In genomic region chr9:78958887-78959286, GRCh38 we compare ENCODE assay signal across 13 cellular contexts.
DNase-seq lines count a peak whose midpoint lies in the region; ATAC-seq, FAIRE-seq and TF ChIP-seq lines count a peak whose summit lies in the region.
"Had no signal": no experiment of that assay in that cellular context is flagged by ENCODE, and none has a peak within 500 bp of the region (broad histone marks: within the 10 kb centered on the region; RNA-seq: fewer than 3 reads in every experiment).

No MANE protein-coding gene starts in this region.

- no peak overlapping the region for H3K9ac ChIP-seq in endothelial cell of umbilical vein (replicated peaks; ENCODE audit: extremely low read depth, insufficient read depth, low read length)

- no TSS peak for BruUV-seq in endothelial cell of umbilical vein (replicated peaks; lab: Mats Ljungman, UMichigan)

- POLR2A ChIA-PET in endothelial cell of umbilical vein (lab: Charles Lee), result no interaction called here

- H4K20me1 ChIP-seq in endothelial cell of umbilical vein (replicated peaks; ENCODE audit: control insufficient read depth, extremely low read depth, insufficient read depth, low read length), result no peaks in the 10 kb centered on the region

- H3K4me1 ChIP-seq in endothelial cell of umbilical vein (ENCODE audit: control insufficient read depth, extremely low read depth, insufficient read depth, low read length), result no peaks in the 10 kb centered on the region
- H3K4me1 ChIP-seq: sigmoid colon, upper lobe of left lung had no signal

- no peaks in the 10 kb centered on the region for H3K9me1 ChIP-seq in endothelial cell of umbilical vein (replicated peaks; ENCODE audit: control insufficient read depth, extremely low read depth, insufficient read depth, low read length)

- no peak overlapping the region for H3K4me3 ChIP-seq in endothelial cell of umbilical vein (replicated peaks in 1 of 3; ENCODE audit: insufficient read depth in 1 of 3, low read depth in 1 of 3, low read length in 3 of 3)
- H3K4me3 ChIP-seq: sigmoid colon, upper lobe of left lung had no signal

- no peaks in the 10 kb centered on the region for H3K27me3 ChIP-seq in endothelial cell of umbilical vein (ENCODE audit: control insufficient read depth in 2 of 2, insufficient read depth in 2 of 2, low read length in 2 of 2)
- H3K27me3 ChIP-seq: sigmoid colon, upper lobe of left lung had no signal

- CTCF ChIA-PET in endothelial cell of umbilical vein (lab: Charles Lee), result no interaction called here

- DNase-seq in ACHN, result peak; percentile 1
- peak; percentile 12 for DNase-seq in HCEC 1CT
- peak; percentile 81 for DNase-seq in NCI-H748 (lab: John Stamatoyannopoulos, UW; ENCODE audit: unreplicated experiment)
- no peak for DNase-seq in endothelial cell of umbilical vein (ENCODE audit: low read depth, low spot score)
- DNase-seq in activated CD4-positive, alpha-beta T cell treated with anti-CD3 and anti-CD28 coated beads for 4 hours, result no peak
- DNase-seq in germinal center (ENCODE audit: low spot score), result no peak
- DNase-seq: amygdala, NCI-H1417 treated with DMSO at 0.1 percent for 48 hours, sigmoid colon, upper lobe of left lung had no signal

- intact Hi-C loops in endothelial cell of umbilical vein (cut with micrococcal nuclease), result loop anchor here (1.0 kb wide), 1 partner anchor 171 kb away; no protein-coding TSS in a partner anchor

- peaks cover 3% of the 10 kb centered on the region for H3K9me3 ChIP-seq in endothelial cell of umbilical vein (replicated peaks; ENCODE audit: control insufficient read depth, insufficient read depth, low read length)

- TF ChIP-seq CTCF in endothelial cell of umbilical vein (IDR thresholded peaks at IDR 0.05; ENCODE audit: extremely low read depth in 1 of 2, insufficient read depth in 1 of 2, low read depth in 1 of 2, low read length in 2 of 2), result peak; percentile 4 to 20

- no peak overlapping the region for H3K4me2 ChIP-seq in endothelial cell of umbilical vein (ENCODE audit: insufficient read depth, low read length)

- ATAC-seq in HG03432 (IDR thresholded peaks at IDR 0.05; ENCODE audit: unreplicated experiment), result no peak
- ATAC-seq in GM19397 (IDR thresholded peaks at IDR 0.05; ENCODE audit: unreplicated experiment), result no peak

- no peaks in the 10 kb centered on the region for H3K36me3 ChIP-seq in endothelial cell of umbilical vein (ENCODE audit: control insufficient read depth in 2 of 2, extremely low read depth in 1 of 2, insufficient read depth in 2 of 2, low read length in 2 of 2)
- H3K36me3 ChIP-seq: sigmoid colon, upper lobe of left lung had no signal

- no peak overlapping the region for H2AFZ ChIP-seq in endothelial cell of umbilical vein (ENCODE audit: low read depth, low read length)

- no peaks in the 10 kb centered on the region for H3K79me2 ChIP-seq in endothelial cell of umbilical vein (ENCODE audit: control insufficient read depth, insufficient read depth, low read length)

- dilution Hi-C loops in endothelial cell of umbilical vein (cut with MboI; ENCODE audit: extremely low pct_ligation_motif_present, low sequenced_read_pairs), result no loop called here

- no peak overlapping the region for H3K27ac ChIP-seq in endothelial cell of umbilical vein (ENCODE audit: insufficient read depth, low read depth, low read length)
- H3K27ac ChIP-seq: sigmoid colon, upper lobe of left lung had no signal

- in situ Hi-C loops in ACHN (cut with HindIII; ENCODE audit: low pct_ligation_motif_present, low pct_unique_long_range_greater_than_20kb, low sequenced_read_pairs), result no loop called here

- no peak for TF ChIP-seq POLR2A in endothelial cell of umbilical vein (IDR thresholded peaks at IDR 0.05; ENCODE audit: low read depth, low read length)

- FAIRE-seq in endothelial cell of umbilical vein (lab: Jason Lieb, UNC), result no peak
- FAIRE-seq: GM19239 had no signal

TF ChIP-seq in endothelial cell of umbilical vein, 7 proteins besides CTCF, POLR2A, EP300 and RAD21:
- no peak for TF ChIP-seq FOS (IDR thresholded peaks at IDR 0.05; ENCODE audit: borderline replicate concordance, insufficient read depth, low read length)
- TF ChIP-seq MYC (IDR thresholded peaks at IDR 0.05; ENCODE audit: low read depth, low read length), result no peak
- TF ChIP-seq MAX (IDR thresholded peaks at IDR 0.05; ENCODE audit: insufficient read depth, insufficient read length), result no peak
- TF ChIP-seq GATA2 (IDR thresholded peaks at IDR 0.05; ENCODE audit: insufficient read depth, insufficient read length, low read depth, low read length), result no peak
- TF ChIP-seq EZH2 (IDR thresholded peaks at IDR 0.05; ENCODE audit: borderline replicate concordance, low read depth, low read length, severe bottlenecking), result no peak
- TF ChIP-seq JUN (IDR thresholded peaks at IDR 0.05; ENCODE audit: borderline replicate concordance, insufficient read depth, insufficient read length, low read depth), result no peak

Comparison
In these comparisons a context has a peak if more than half of its experiments do, and no peak if none do; other contexts are left out.
1. DNase-seq: peak in ACHN (single experiment), HCEC 1CT (single experiment) and NCI-H748 (single experiment); none in endothelial cell of umbilical vein (single experiment), activated CD4-positive, alpha-beta T cell treated with anti-CD3 and anti-CD28 coated beads for 4 hours (0 of 2) and germinal center (single experiment).